ENCODE assay signal across 9 cellular contexts in the genomic region with DNA sequence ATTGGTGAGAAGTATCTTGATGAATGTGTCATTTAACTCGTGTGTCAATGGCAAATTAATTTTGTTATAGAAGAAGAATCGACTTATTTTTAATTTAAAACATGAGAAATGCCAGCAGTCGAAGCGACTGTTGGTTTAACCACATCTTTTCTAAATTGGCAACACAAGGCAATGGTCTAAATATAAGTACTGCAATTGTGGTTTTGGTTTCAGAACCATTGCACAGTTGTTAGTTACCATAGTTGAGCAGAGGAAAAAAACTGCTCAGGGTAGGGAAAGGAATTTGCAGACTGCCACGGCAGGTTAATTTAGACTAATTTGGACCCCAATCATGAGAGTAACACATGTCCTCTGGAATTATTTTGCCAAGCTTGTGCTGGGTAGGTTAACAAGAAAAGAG.
DNase-seq lines count a peak whose midpoint lies in the region; ATAC-seq and TF ChIP-seq lines count a peak whose summit lies in the region.
"Had no signal": no experiment of that assay in that cellular context is flagged by ENCODE, and none has a peak within 500 bp of the region (broad histone marks: within the 10 kb centered on the region; RNA-seq: fewer than 3 reads in every experiment).

No MANE protein-coding gene starts in this region.

- BruUV-seq in IMR-90 (replicated peaks; lab: Mats Ljungman, UMichigan): no TSS peak

- H3K27ac Mint-ChIP-seq in activated B cell treated with CpG ODN at 0.5 μM for 24 hours: peak overlapping the region; percentile 7
- H3K27ac Mint-ChIP-seq in endodermal cell: no peak overlapping the region

- CTCF ChIA-PET in IMR-90 (lab: Yijun Ruan, JAX) (no interaction called here), activated B cell treated with CpG ODN at 0.5 μM for 24 hours (lab: Charles Lee) (no interaction called here)

- H3K27ac ChIP-seq in IMR-90 (ENCODE audit: insufficient read depth, low read length) (no peak overlapping the region), psoas muscle (peak overlapping the region; percentile 50), WERI-Rb-1 (no peak overlapping the region), endodermal cell (ENCODE audit: low read depth, low read length) (no peak overlapping the region)

- H3K14ac ChIP-seq in IMR-90 (replicated peaks; ENCODE audit: low read depth, low read length): no peak overlapping the region

- H3K4me1 Mint-ChIP-seq in activated B cell treated with CpG ODN at 0.5 μM for 24 hours (peaks cover 23% of the 10 kb centered on the region), endodermal cell (peaks cover 5% of the 10 kb centered on the region)

- in situ Hi-C loops in IMR-90 (cut with MboI; ENCODE audit: low sequenced_read_pairs): no loop called here

- H2BK5ac ChIP-seq in IMR-90 (ENCODE audit: low read depth, low read length, poor library complexity, severe bottlenecking): no peak overlapping the region

- no peaks in the 10 kb centered on the region for H3K36me3 ChIP-seq in IMR-90 (ENCODE audit: control insufficient read depth, insufficient read depth, low read length)
- no peaks in the 10 kb centered on the region for H3K36me3 ChIP-seq in psoas muscle (ENCODE audit: insufficient read depth in 1 of 2, low read depth in 1 of 2)
- H3K36me3 ChIP-seq in WERI-Rb-1: no peaks in the 10 kb centered on the region
- no peaks in the 10 kb centered on the region for H3K36me3 ChIP-seq in endodermal cell (ENCODE audit: control insufficient read depth, insufficient read depth, low read length)

- peaks cover 4% of the 10 kb centered on the region for H3K36me3 Mint-ChIP-seq in activated B cell treated with CpG ODN at 0.5 μM for 24 hours (ENCODE audit: low read depth)
- no peaks in the 10 kb centered on the region for H3K36me3 Mint-ChIP-seq in endodermal cell (ENCODE audit: low read depth)

- DNase-seq in IMR-90 (no peak), activated B cell treated with CpG ODN at 0.5 μM for 24 hours (no peak), psoas muscle (no peak), WERI-Rb-1 (no peak), endodermal cell (no peak)
- DNase-seq: stimulated activated CD4-positive, alpha-beta T cell treated with anti-CD3 and anti-CD28 coated beads, Interleukin-2, amount 100 ng/mL, for 24 hours had no signal

- H3K27me3 ChIP-seq in IMR-90 (ENCODE audit: control insufficient read depth, insufficient read depth, low read length): no peaks in the 10 kb centered on the region
- H3K27me3 ChIP-seq in psoas muscle (ENCODE audit: insufficient read depth in 3 of 3, low read length in 2 of 3): no peaks in the 10 kb centered on the region
- peaks cover 77% of the 10 kb centered on the region for H3K27me3 ChIP-seq in WERI-Rb-1 (ENCODE audit: insufficient read depth, low read depth, severe bottlenecking)
- H3K27me3 ChIP-seq in endodermal cell (ENCODE audit: control insufficient read depth, insufficient read depth, low read length, poor library complexity, severe bottlenecking): no peaks in the 10 kb centered on the region

- no peak overlapping the region for H2BK20ac ChIP-seq in IMR-90 (ENCODE audit: low read depth, low read length)

- dilution Hi-C loops in IMR-90 (cut with HindIII; ENCODE audit: low sequenced_read_pairs, unreplicated experiment): no loop called here

- POLR2A ChIA-PET in IMR-90 (lab: Charles Lee; ENCODE audit: unreplicated experiment): no interaction called here
- POLR2A ChIA-PET in activated B cell treated with CpG ODN at 0.5 μM for 24 hours (lab: Charles Lee): no interaction called here

- no peak overlapping the region for H4K8ac ChIP-seq in IMR-90 (ENCODE audit: low read depth in 2 of 2, low read length in 2 of 2)

- H4K91ac ChIP-seq in IMR-90 (ENCODE audit: insufficient read depth, low read depth, low read length): no peak overlapping the region

- H2AK5ac ChIP-seq in IMR-90 (ENCODE audit: low read depth, low read length): no peak overlapping the region

- H3K18ac ChIP-seq in IMR-90 (ENCODE audit: low read depth, low read length): no peak overlapping the region

- H3K9me3 Mint-ChIP-seq in activated B cell treated with CpG ODN at 0.5 μM for 24 hours (peaks cover 13% of the 10 kb centered on the region), endodermal cell (peaks cover 3% of the 10 kb centered on the region)

- H3K4me3 Mint-ChIP-seq in activated B cell treated with CpG ODN at 0.5 μM for 24 hours: peak overlapping the region; percentile 41
- no peak overlapping the region for H3K4me3 Mint-ChIP-seq in endodermal cell

- ATAC-seq in GM19452 (IDR thresholded peaks at IDR 0.05; ENCODE audit: unreplicated experiment) (peak; percentile 60), IMR-90 (ENCODE audit: low read depth) (no peak), activated B cell treated with CpG ODN at 0.5 μM for 24 hours (ENCODE audit: low read depth) (peak; percentile 59), psoas muscle (peak; percentile 69 to 87 (median 76)), HG02852 (IDR thresholded peaks at IDR 0.05; ENCODE audit: unreplicated experiment) (no peak), GM18505 (IDR thresholded peaks at IDR 0.05; ENCODE audit: unreplicated experiment) (no peak)

- TF ChIP-seq CTCF in IMR-90 (conservative IDR thresholded peaks at IDR 0.05; ENCODE audit: low read depth, low read length): no peak
- no peak for TF ChIP-seq CTCF in activated B cell treated with CpG ODN at 0.5 μM for 24 hours (IDR thresholded peaks at IDR 0.05)
- TF ChIP-seq CTCF in psoas muscle (IDR thresholded peaks at IDR 0.05): no peak
- TF ChIP-seq CTCF in WERI-Rb-1 (IDR thresholded peaks at IDR 0.05; ENCODE audit: low read depth, low read length): no peak
- no peak for TF ChIP-seq CTCF in endodermal cell (conservative IDR thresholded peaks at IDR 0.05)

- H4K20me1 ChIP-seq in IMR-90 (ENCODE audit: insufficient read depth, low read length): no peaks in the 10 kb centered on the region

- no peak overlapping the region for H2AK9ac ChIP-seq in IMR-90 (replicated peaks; ENCODE audit: low read depth, low read length, poor library complexity)

- TF ChIP-seq RAD21 in IMR-90 (IDR thresholded peaks at IDR 0.05; ENCODE audit: low read length): no peak

- no peak overlapping the region for H3K23ac ChIP-seq in IMR-90 (ENCODE audit: low read depth, low read length)

- intact Hi-C loops in IMR-90 (cut with micrococcal nuclease) (no loop called here), activated B cell treated with CpG ODN at 0.5 μM for 24 hours (cut with micrococcal nuclease) (loop anchor here (2.0 kb wide), 1 partner anchor 186 kb away; the partner anchor contains the start of gene RUNX1), psoas muscle (cut with DNase I) (no loop called here)

- WGBS in IMR-90 (ENCODE audit: extremely low coverage in 2 of 2, insufficient read length in 1 of 2), 2 experiments: 100% methylated on average over 1 of the region's 5 CpGs; no CpG with 5 or more reads in 1 of the 2 experiments
- WGBS in psoas muscle, 3 donors: 17 to 32% (median 22%) methylated on average over 5 of the region's 5 CpGs
- 86 to 93% methylated on average over 5 of the region's 5 CpGs for WGBS in endodermal cell (ENCODE audit: insufficient coverage in 1 of 2, insufficient read length in 1 of 2), 2 experiments

- H2BK15ac ChIP-seq in IMR-90 (ENCODE audit: low read depth, low read length): no peak overlapping the region

- no peak for TF ChIP-seq POLR2A in IMR-90 (IDR thresholded peaks at IDR 0.05; ENCODE audit: low read depth, low read length)
- TF ChIP-seq POLR2A in GM18505 (IDR thresholded peaks at IDR 0.05; ENCODE audit: borderline replicate concordance, extremely low read depth, insufficient read depth, insufficient read length): no peak

- H3K4me1 ChIP-seq in IMR-90 (ENCODE audit: control insufficient read depth, insufficient read depth, low read length) (peaks cover 9% of the 10 kb centered on the region), psoas muscle (peaks cover 26% of the 10 kb centered on the region), endodermal cell (ENCODE audit: control insufficient read depth, insufficient read depth, low read length) (peaks cover 3% of the 10 kb centered on the region)

- no peak overlapping the region for H3K56ac ChIP-seq in IMR-90 (ENCODE audit: extremely low read depth, insufficient read depth, low read length)

- H3K4me3 ChIP-seq in IMR-90 (ENCODE audit: insufficient read depth, low read depth, low read length) (no peak overlapping the region), psoas muscle (no peak overlapping the region), WERI-Rb-1 (ENCODE audit: low read depth, low read length) (no peak overlapping the region), endodermal cell (ENCODE audit: low read length) (no peak overlapping the region)

- H2BK120ac ChIP-seq in IMR-90 (ENCODE audit: low read depth, low read length): 0 out of 2 replicates have a peak overlapping the region, but pooled peaks have one; percentile 17

- no peak overlapping the region for H2AFZ ChIP-seq in IMR-90 (replicated peaks; ENCODE audit: low read length, poor library complexity)

- peaks cover 11% of the 10 kb centered on the region for H3K9me1 ChIP-seq in IMR-90 (ENCODE audit: insufficient read depth, low read length)

- no peak overlapping the region for H3K4me2 ChIP-seq in IMR-90 (ENCODE audit: low read depth, low read length)

- H3K4ac ChIP-seq in IMR-90 (ENCODE audit: low read depth, low read length): no peak overlapping the region

- H3K9ac ChIP-seq in IMR-90 (ENCODE audit: low read depth, low read length) (no peak overlapping the region), endodermal cell (ENCODE audit: extremely low read depth, low read length, poor library complexity, severe bottlenecking) (no peak overlapping the region)

- H3K27me3 Mint-ChIP-seq in activated B cell treated with CpG ODN at 0.5 μM for 24 hours (peaks cover 10% of the 10 kb centered on the region), endodermal cell (ENCODE audit: insufficient read depth) (no peaks in the 10 kb centered on the region)

- H3K79me1 ChIP-seq in IMR-90 (ENCODE audit: low read depth in 1 of 2, low read length in 2 of 2): no peaks in the 10 kb centered on the region

- H3K9me3 ChIP-seq in IMR-90 (ENCODE audit: control insufficient read depth, insufficient read depth, low read length) (peaks cover 2% of the 10 kb centered on the region), psoas muscle (peaks cover 3% of the 10 kb centered on the region), WERI-Rb-1 (ENCODE audit: severe bottlenecking) (no peaks in the 10 kb centered on the region), endodermal cell (ENCODE audit: control insufficient read depth, low read length) (peaks cover 15% of the 10 kb centered on the region)

- H4K5ac ChIP-seq in IMR-90 (ENCODE audit: low read depth, low read length): no peak overlapping the region

TF ChIP-seq in IMR-90, 13 proteins besides CTCF, POLR2A, EP300 and RAD21 (continues in another document):
- TF ChIP-seq MAZ (IDR thresholded peaks at IDR 0.05; ENCODE audit: borderline replicate concordance, low read depth, low read length) (no peak), RCOR1 (IDR thresholded peaks at IDR 0.05; ENCODE audit: insufficient replicate concordance, low read length) (no peak)

Comparison
In these comparisons a context has a peak if more than half of its experiments do, and no peak if none do; other contexts are left out.
1. ATAC-seq: peak in GM19452 (single experiment), activated B cell treated with CpG ODN at 0.5 μM for 24 hours (single experiment) and psoas muscle (4 of 4); none in IMR-90 (single experiment), HG02852 (single experiment) and GM18505 (single experiment).